8 cellular contexts compared by ENCODE assay signal in the genomic region with DNA sequence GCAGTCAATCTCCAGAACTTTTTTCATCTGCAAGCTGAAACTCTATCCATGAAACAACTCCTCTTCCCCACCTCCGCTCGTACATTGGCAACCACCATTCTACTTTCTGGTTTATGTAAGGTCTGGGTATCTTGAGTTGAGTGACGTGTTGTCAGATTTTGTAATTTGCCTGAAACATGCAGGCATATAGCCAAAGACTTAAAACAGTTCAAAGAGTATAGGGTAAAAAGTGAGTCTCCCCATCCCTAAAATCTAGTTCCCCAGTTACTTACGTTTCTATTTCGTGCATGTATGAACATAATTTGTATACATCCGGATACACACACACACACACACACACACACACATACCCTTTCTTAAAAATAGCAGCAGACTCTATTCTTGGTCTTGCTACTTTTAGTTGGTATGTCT. TPM values are rescaled to one million over a fixed set of nuclear protein-coding genes. Genes with fewer than 3 reads are reported as not detected.
DNase-seq lines count a peak whose midpoint lies in the region; ATAC-seq and TF ChIP-seq lines count a peak whose summit lies in the region.

No MANE protein-coding gene starts in this region.

- H3K4me2 ChIP-seq in DND-41 (ENCODE audit: insufficient read depth, low read length) = peak overlapping the region; percentile 81

- peak overlapping the region; percentile 97 for H2AFZ ChIP-seq in DND-41 (ENCODE audit: low read depth, low read length)

- intact Hi-C loops in ascending aorta (cut with DNase I) = loop anchor here (2.0 kb wide), 2 partner anchors 338 to 370 kb away; partner anchors contain the start of genes INIP and SNX30

- peak overlapping the region; percentile 96 to 99 for H3K27ac Mint-ChIP-seq in stimulated activated naive CD8-positive, alpha-beta T cell treated with anti-CD3 and anti-CD28 coated beads, Interleukin-15, amount 100 ng/mL, for 72 hours

- H3K9me3 Mint-ChIP-seq in stimulated activated naive CD8-positive, alpha-beta T cell treated with anti-CD3 and anti-CD28 coated beads, Interleukin-15, amount 100 ng/mL, for 72 hours = no peaks in the 10 kb centered on the region

- H4K20me1 ChIP-seq in DND-41 (ENCODE audit: insufficient read depth, low read length) = no peaks in the 10 kb centered on the region

- no peaks in the 10 kb centered on the region for H3K27me3 ChIP-seq in DND-41 (ENCODE audit: insufficient read depth, low read length, poor library complexity)
- no peaks in the 10 kb centered on the region for H3K27me3 ChIP-seq in ascending aorta
- no peaks in the 10 kb centered on the region for H3K27me3 ChIP-seq in iPS-20b (ENCODE audit: insufficient read depth, low read length)

- peak overlapping the region; percentile 75; the same call in 1 of the 2 replicates for H3K27ac ChIP-seq in DND-41 (ENCODE audit: low read length)
- H3K27ac ChIP-seq in ascending aorta = peak overlapping the region; percentile 92 to 98
- no peak overlapping the region for H3K27ac ChIP-seq in iPS-20b (ENCODE audit: low read length)

- TF ChIP-seq CTCF in DND-41 (IDR thresholded peaks at IDR 0.05; ENCODE audit: borderline replicate concordance, extremely low read depth, low read length, poor library complexity, severe bottlenecking) (no peak), ascending aorta (IDR thresholded peaks at IDR 0.05) (no peak)

- H3K9me3 ChIP-seq in DND-41 (ENCODE audit: insufficient read depth, low read length, severe bottlenecking) (no peaks in the 10 kb centered on the region), ascending aorta (no peaks in the 10 kb centered on the region), iPS-20b (ENCODE audit: insufficient read depth, low read depth, low read length) (no peaks in the 10 kb centered on the region)

- no peaks in the 10 kb centered on the region for H3K27me3 Mint-ChIP-seq in stimulated activated naive CD8-positive, alpha-beta T cell treated with anti-CD3 and anti-CD28 coated beads, Interleukin-15, amount 100 ng/mL, for 72 hours

- DNase-seq in DND-41 (peak; percentile 16), LHCN-M2 (ENCODE audit: low read depth) (peak; percentile 25), ascending aorta (ENCODE audit: low spot score in 2 of 2) (no peak)
- DNase-seq in stimulated activated naive CD8-positive, alpha-beta T cell treated with anti-CD3 and anti-CD28 coated beads, Interleukin-15, amount 100 ng/mL, for 72 hours = peak in 1 of 2 donors; percentile 13
- DNase-seq in activated CD4-positive, CD25-positive, alpha-beta regulatory T cell (lab: John Stamatoyannopoulos, UW) = no peak

- peaks cover 3% of the 10 kb centered on the region; the same call in 1 of the 2 replicates for H3K36me3 ChIP-seq in DND-41 (ENCODE audit: insufficient read depth, low read length)
- no peaks in the 10 kb centered on the region for H3K36me3 ChIP-seq in ascending aorta
- H3K36me3 ChIP-seq in iPS-20b (ENCODE audit: insufficient read depth, low read depth, low read length) = no peaks in the 10 kb centered on the region

- peaks cover 43% of the 10 kb centered on the region for H3K79me2 ChIP-seq in DND-41 (ENCODE audit: insufficient read depth, low read length)

- H3K9ac ChIP-seq in DND-41 (ENCODE audit: low read depth, low read length) (peak overlapping the region; percentile 99), iPS-20b (ENCODE audit: low read depth, low read length) (peak overlapping the region; percentile 74; the same call in 1 of the 2 replicates)

- H3K4me1 ChIP-seq in DND-41 (ENCODE audit: insufficient read depth, low read length) (peaks cover 47% of the 10 kb centered on the region), ascending aorta (peaks cover 0 to 34% of the 10 kb centered on the region in 2 donors), iPS-20b (ENCODE audit: insufficient read depth, low read length) (peaks cover 5% of the 10 kb centered on the region; the same call in 1 of the 2 replicates)

- H3K4me3 ChIP-seq in DND-41 (ENCODE audit: low read depth in 1 of 2, low read length in 2 of 2) = peak overlapping the region; percentile 66 to 91; a peak in 3 of 4 replicates
- H3K4me3 ChIP-seq in ascending aorta = peak overlapping the region; percentile 89 to 94
- H3K4me3 ChIP-seq in iPS-20b (ENCODE audit: low read length) = peak overlapping the region; percentile 85

- no peak for ATAC-seq in DND-41 (ENCODE audit: insufficient read depth, low read depth)
- no peak for ATAC-seq in stimulated activated naive CD8-positive, alpha-beta T cell treated with anti-CD3 and anti-CD28 coated beads, Interleukin-15, amount 100 ng/mL, for 72 hours
- no peak for ATAC-seq in HG03520 (IDR thresholded peaks at IDR 0.05; ENCODE audit: unreplicated experiment)
- ATAC-seq in HG03280 (IDR thresholded peaks at IDR 0.05; ENCODE audit: unreplicated experiment) = no peak

- H3K4me1 Mint-ChIP-seq in stimulated activated naive CD8-positive, alpha-beta T cell treated with anti-CD3 and anti-CD28 coated beads, Interleukin-15, amount 100 ng/mL, for 72 hours = peaks cover 39% of the 10 kb centered on the region

- peak overlapping the region; percentile 97 to 100 for H3K4me3 Mint-ChIP-seq in stimulated activated naive CD8-positive, alpha-beta T cell treated with anti-CD3 and anti-CD28 coated beads, Interleukin-15, amount 100 ng/mL, for 72 hours

RNA-seq across cellular contexts. Expression of gene HSDL2, which starts 0.9 kb away (rescaled TPM):
- total RNA-seq in LHCN-M2 (2014; rRNA removed) (43.3 and 45.8 TPM in 2 replicates), ascending aorta (18.6 TPM)
- polyA plus RNA-seq in LHCN-M2 (2012) = 19.2 TPM

RNA-seq across cellular contexts. Expression of gene PTBP3, which starts 47.4 kb away (rescaled TPM):
- 31.7 and 35.7 TPM in 2 replicates for total RNA-seq in LHCN-M2 (2014; rRNA removed)
- 9.1 TPM for polyA plus RNA-seq in LHCN-M2 (2012)
- 21.3 TPM for total RNA-seq in ascending aorta

Comparison
In these comparisons a context has a peak if more than half of its experiments do, and no peak if none do; other contexts are left out.
1. DNase-seq: peak in DND-41 (single experiment) and LHCN-M2 (single experiment); none in ascending aorta (0 of 2) and activated CD4-positive, CD25-positive, alpha-beta regulatory T cell (0 of 4).
2. Peak in every context shown above with its lines, with median percentiles within 50 percentile points of each other: H3K4me3 ChIP-seq.